In genomic region chr20:35262321-35262720, GRCh38 we compare ENCODE assay signal across 13 cellular contexts. TPM values are rescaled to one million over a fixed set of nuclear protein-coding genes. Genes with fewer than 3 reads are reported as not detected.
"Had no signal": no experiment of that assay in that cellular context is flagged by ENCODE, and none has a peak within 500 bp of the region (broad histone marks: within the 10 kb centered on the region; RNA-seq: fewer than 3 reads in every experiment).

No MANE protein-coding gene starts in this region.

RNA-seq across cellular contexts. Expression of gene FAM83C, which starts 29.9 kb away (rescaled TPM):
- total RNA-seq: cardiac septum; cerebellum; endothelial cell of umbilical vein; esophagus muscularis mucosa; heart left ventricle; left lung; lung; mesenteric fat pad; naive thymus-derived CD4-positive, alpha-beta T cell; neural crest cell; right cardiac atrium; T-helper 1 cell treated with Interleukin-12 subunit alpha and Interleukin-12 subunit beta and Interleukin-4 antibody, amounts not matched to agents 30 ng/mL and 1 ng/mL, for 36 hours; temporal lobe had no signal
- polyA plus RNA-seq: endothelial cell of umbilical vein; heart left ventricle; lung; naive thymus-derived CD4-positive, alpha-beta T cell; right cardiac atrium had no signal
